Comparison of ENCODE assay signal across 7 cellular contexts in the genomic region with DNA sequence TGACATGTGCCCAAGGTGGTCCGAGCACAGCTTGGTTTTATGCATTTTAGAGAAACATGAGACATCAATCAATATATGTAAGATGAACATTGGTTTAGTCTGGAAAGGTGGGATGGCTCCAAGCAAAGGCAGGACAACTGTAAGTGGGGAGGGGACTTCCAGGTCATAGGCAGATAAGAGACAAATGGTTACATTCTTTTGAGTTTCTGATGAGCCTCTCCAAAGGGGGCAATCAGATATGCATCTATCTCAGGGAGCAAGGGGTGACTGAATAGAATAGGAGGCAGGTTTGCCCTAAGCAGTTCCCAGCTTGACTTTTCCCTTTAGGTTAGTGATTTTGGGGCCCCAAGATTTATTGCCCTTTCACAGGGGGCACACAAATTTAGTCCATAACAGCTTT.
"Had no signal": no experiment of that assay in that cellular context is flagged by ENCODE, and none has a peak within 500 bp of the region (broad histone marks: within the 10 kb centered on the region; RNA-seq: fewer than 3 reads in every experiment).

No MANE protein-coding gene starts in this region.

- H3K36me3 Mint-ChIP-seq: IgD-negative memory B cell had no signal

- H3K9ac ChIP-seq: GM23248 had no signal

- H3K27ac Mint-ChIP-seq: IgD-negative memory B cell had no signal

- H3K27ac ChIP-seq: GM23248, HL-60 had no signal

- H3K4me3 ChIP-seq: GM23248 had no signal

- DNase-seq: GM23248, H9, HCEC 1CT, KBM-7 had no signal

- H3K9me3 Mint-ChIP-seq: IgD-negative memory B cell had no signal

- H3K4me1 Mint-ChIP-seq: IgD-negative memory B cell had no signal

- ATAC-seq: HepG2 had no signal

- H2AFZ ChIP-seq: GM23248 had no signal
